1 cellular context compared by ENCODE assay signal in the genomic region with DNA sequence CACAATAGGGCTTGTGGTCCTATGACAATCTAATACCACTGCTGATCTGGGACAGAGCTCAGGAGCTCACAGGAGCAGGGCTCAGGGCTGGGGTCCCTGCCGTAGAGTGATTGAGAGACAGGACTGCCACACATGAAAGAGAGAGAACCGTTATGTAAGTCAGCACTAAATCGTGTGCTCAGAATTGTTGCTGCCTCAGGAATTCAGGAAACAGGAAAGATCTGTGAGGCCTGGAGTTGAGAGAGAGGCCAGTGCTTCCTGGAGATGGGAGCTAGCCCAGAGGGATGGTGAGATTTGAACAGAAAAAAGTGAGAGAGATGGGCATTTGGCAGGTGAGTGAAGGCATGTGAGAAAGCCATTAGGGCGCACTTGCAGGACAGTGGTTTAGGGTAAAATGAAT.
TF ChIP-seq lines count a peak whose summit lies in the region.

No MANE protein-coding gene starts in this region.

TF ChIP-seq in GM23338, 12 proteins besides CTCF, POLR2A, EP300 and RAD21 (continued from another document):
- TF ChIP-seq, protein P1, sequence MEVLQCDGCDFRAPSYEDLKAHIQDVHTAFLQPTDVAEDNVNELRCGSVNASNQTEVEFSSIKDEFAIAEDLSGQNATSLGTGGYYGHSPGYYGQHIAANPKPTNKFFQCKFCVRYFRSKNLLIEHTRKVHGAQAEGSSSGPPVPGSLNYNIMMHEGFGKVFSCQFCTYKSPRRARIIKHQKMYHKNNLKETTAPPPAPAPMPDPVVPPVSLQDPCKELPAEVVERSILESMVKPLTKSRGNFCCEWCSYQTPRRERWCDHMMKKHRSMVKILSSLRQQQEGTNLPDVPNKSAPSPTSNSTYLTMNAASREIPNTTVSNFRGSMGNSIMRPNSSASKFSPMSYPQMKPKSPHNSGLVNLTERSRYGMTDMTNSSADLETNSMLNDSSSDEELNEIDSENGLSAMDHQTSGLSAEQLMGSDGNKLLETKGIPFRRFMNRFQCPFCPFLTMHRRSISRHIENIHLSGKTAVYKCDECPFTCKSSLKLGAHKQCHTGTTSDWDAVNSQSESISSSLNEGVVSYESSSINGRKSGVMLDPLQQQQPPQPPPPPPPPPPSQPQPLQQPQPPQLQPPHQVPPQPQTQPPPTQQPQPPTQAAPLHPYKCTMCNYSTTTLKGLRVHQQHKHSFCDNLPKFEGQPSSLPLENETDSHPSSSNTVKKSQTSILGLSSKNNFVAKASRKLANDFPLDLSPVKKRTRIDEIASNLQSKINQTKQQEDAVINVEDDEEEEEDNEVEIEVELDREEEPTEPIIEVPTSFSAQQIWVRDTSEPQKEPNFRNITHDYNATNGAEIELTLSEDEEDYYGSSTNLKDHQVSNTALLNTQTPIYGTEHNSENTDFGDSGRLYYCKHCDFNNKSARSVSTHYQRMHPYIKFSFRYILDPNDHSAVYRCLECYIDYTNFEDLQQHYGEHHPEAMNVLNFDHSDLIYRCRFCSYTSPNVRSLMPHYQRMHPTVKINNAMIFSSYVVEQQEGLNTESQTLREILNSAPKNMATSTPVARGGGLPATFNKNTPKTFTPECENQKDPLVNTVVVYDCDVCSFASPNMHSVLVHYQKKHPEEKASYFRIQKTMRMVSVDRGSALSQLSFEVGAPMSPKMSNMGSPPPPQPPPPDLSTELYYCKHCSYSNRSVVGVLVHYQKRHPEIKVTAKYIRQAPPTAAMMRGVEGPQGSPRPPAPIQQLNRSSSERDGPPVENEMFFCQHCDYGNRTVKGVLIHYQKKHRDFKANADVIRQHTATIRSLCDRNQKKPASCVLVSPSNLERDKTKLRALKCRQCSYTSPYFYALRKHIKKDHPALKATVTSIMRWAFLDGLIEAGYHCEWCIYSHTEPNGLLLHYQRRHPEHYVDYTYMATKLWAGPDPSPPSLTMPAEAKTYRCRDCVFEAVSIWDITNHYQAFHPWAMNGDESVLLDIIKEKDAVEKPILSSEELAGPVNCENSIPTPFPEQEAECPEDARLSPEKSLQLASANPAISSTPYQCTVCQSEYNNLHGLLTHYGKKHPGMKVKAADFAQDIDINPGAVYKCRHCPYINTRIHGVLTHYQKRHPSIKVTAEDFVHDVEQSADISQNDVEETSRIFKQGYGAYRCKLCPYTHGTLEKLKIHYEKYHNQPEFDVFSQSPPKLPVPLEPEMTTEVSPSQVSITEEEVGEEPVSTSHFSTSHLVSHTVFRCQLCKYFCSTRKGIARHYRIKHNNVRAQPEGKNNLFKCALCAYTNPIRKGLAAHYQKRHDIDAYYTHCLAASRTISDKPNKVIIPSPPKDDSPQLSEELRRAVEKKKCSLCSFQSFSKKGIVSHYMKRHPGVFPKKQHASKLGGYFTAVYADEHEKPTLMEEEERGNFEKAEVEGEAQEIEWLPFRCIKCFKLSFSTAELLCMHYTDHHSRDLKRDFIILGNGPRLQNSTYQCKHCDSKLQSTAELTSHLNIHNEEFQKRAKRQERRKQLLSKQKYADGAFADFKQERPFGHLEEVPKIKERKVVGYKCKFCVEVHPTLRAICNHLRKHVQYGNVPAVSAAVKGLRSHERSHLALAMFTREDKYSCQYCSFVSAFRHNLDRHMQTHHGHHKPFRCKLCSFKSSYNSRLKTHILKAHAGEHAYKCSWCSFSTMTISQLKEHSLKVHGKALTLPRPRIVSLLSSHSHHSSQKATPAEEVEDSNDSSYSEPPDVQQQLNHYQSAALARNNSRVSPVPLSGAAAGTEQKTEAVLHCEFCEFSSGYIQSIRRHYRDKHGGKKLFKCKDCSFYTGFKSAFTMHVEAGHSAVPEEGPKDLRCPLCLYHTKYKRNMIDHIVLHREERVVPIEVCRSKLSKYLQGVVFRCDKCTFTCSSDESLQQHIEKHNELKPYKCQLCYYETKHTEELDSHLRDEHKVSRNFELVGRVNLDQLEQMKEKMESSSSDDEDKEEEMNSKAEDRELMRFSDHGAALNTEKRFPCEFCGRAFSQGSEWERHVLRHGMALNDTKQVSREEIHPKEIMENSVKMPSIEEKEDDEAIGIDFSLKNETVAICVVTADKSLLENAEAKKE (CRISPR knock-in tag; IDR thresholded peaks at IDR 0.05): no peak
TF ChIP-seq in GM23338: peak in this region for 0.
